ENCODE assay signal across 8 cellular contexts in the genomic region with DNA sequence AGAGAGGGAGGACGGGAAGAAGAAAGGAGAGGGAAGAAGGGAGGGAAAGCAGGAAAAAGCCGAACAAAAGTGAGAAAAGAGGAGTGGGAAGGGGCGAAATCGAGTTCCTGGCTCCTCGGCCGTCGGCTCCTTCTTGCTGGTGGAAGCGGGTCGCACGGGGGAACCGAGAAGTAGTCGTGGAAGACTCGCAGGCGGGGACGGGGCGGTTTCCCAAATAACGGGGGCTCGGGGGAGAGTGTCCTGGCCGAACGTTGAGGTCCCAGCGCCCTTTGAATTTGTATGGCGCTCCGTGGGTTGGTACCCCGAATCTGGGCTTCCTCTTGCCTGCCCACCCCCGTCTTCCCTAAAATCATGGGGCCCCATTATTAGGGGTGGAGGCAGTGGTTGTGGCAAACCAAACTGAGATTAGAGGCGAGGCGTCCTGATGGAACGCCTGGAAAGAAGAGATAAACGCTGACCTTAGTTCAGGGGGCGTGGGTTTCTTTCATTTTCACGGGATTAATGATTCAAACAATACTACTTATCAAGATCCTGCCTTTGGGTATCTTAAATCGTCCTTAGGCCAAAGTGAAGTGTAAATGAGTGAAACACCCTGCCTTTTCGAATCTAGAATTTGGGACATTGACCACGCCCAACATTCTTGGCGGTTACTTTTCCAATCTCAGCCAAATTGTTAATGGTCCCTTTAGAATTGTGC. TPM values are rescaled to one million over a fixed set of nuclear protein-coding genes. Genes with fewer than 3 reads are reported as not detected.
DNase-seq lines count a peak whose midpoint lies in the region; ATAC-seq and TF ChIP-seq lines count a peak whose summit lies in the region.

No MANE protein-coding gene starts in this region.

- H3K36me3 ChIP-seq in CD4-positive, CD25-positive, alpha-beta regulatory T cell (ENCODE audit: control insufficient read depth, insufficient read depth, low read length) = no peaks in the 10 kb centered on the region
- H3K36me3 ChIP-seq in right atrium auricular region (no peaks in the 10 kb centered on the region), sigmoid colon (no peaks in the 10 kb centered on the region)

- POLR2A ChIA-PET in activated naive CD8-positive, alpha-beta T cell treated with anti-CD3 and anti-CD28 coated beads, Interleukin-2, amount 10 ng/mL, durations not matched to agents 7 days and 5 days (lab: Charles Lee) = interaction anchor here (0.6 to 1.1 kb wide), 2 partner anchors 87 to 109 kb away, joined by 5 to 6 read pairs; no protein-coding TSS in a partner anchor

- TF ChIP-seq CTCF in right atrium auricular region (IDR thresholded peaks at IDR 0.05) (no peak), sigmoid colon (IDR thresholded peaks at IDR 0.05) (no peak)

- WGBS in sigmoid colon, 2 donors = 1 to 2% methylated on average over 35 of the region's 35 CpGs

- no peak for ATAC-seq in CD4-positive, CD25-positive, alpha-beta regulatory T cell (ENCODE audit: low read depth in 2 of 2)
- no peak for ATAC-seq in activated naive CD8-positive, alpha-beta T cell treated with anti-CD3 and anti-CD28 coated beads, Interleukin-2, amount 10 ng/mL, durations not matched to agents 7 days and 5 days (ENCODE audit: low read depth)
- no peak for ATAC-seq in HG02623 (IDR thresholded peaks at IDR 0.05; ENCODE audit: unreplicated experiment)

- no peaks in the 10 kb centered on the region for H3K9me3 ChIP-seq in CD4-positive, CD25-positive, alpha-beta regulatory T cell (ENCODE audit: control insufficient read depth in 2 of 2, low read length in 2 of 2)
- H3K9me3 ChIP-seq in right atrium auricular region (no peaks in the 10 kb centered on the region), sigmoid colon (no peaks in the 10 kb centered on the region)

- H3K27ac Mint-ChIP-seq in CD4-positive, CD25-positive, alpha-beta regulatory T cell = peak overlapping the region in 2 of 3 donors; percentile 85 to 91
- H3K27ac Mint-ChIP-seq in IgD-negative memory B cell = peak overlapping the region; percentile 16 to 82 (median 27)
- peak overlapping the region; percentile 71 for H3K27ac Mint-ChIP-seq in activated naive CD8-positive, alpha-beta T cell treated with anti-CD3 and anti-CD28 coated beads, Interleukin-2, amount 10 ng/mL, durations not matched to agents 7 days and 5 days

- peak in 1 of 2 donors; percentile 39 for TF ChIP-seq POLR2A in sigmoid colon (IDR thresholded peaks at IDR 0.05)

- DNase-seq in CD4-positive, CD25-positive, alpha-beta regulatory T cell = peak in 2 of 3 donors; percentile 13 to 16
- DNase-seq in activated naive CD8-positive, alpha-beta T cell treated with anti-CD3 and anti-CD28 coated beads, Interleukin-2, amount 10 ng/mL, durations not matched to agents 7 days and 5 days = peak; percentile 53
- no peak for DNase-seq in right atrium auricular region (ENCODE audit: low spot score)
- DNase-seq in sigmoid colon = peak; percentile 77
- DNase-seq in SKM-1 (lab: John Stamatoyannopoulos, UW; ENCODE audit: unreplicated experiment) = no peak
- DNase-seq in cerebellar cortex (ENCODE audit: low spot score) = no peak

- no peak for TF ChIP-seq EP300 in sigmoid colon (IDR thresholded peaks at IDR 0.05)

- no peaks in the 10 kb centered on the region for H3K36me3 Mint-ChIP-seq in CD4-positive, CD25-positive, alpha-beta regulatory T cell
- H3K36me3 Mint-ChIP-seq in IgD-negative memory B cell = no peaks in the 10 kb centered on the region
- H3K36me3 Mint-ChIP-seq in activated naive CD8-positive, alpha-beta T cell treated with anti-CD3 and anti-CD28 coated beads, Interleukin-2, amount 10 ng/mL, durations not matched to agents 7 days and 5 days = peaks cover 3% of the 10 kb centered on the region

- no peaks in the 10 kb centered on the region for H3K9me3 Mint-ChIP-seq in CD4-positive, CD25-positive, alpha-beta regulatory T cell
- no peaks in the 10 kb centered on the region for H3K9me3 Mint-ChIP-seq in IgD-negative memory B cell
- H3K9me3 Mint-ChIP-seq in activated naive CD8-positive, alpha-beta T cell treated with anti-CD3 and anti-CD28 coated beads, Interleukin-2, amount 10 ng/mL, durations not matched to agents 7 days and 5 days = no peaks in the 10 kb centered on the region

- no peaks in the 10 kb centered on the region for H3K27me3 ChIP-seq in CD4-positive, CD25-positive, alpha-beta regulatory T cell (ENCODE audit: control insufficient read depth, insufficient read depth, low read length)
- no peaks in the 10 kb centered on the region for H3K27me3 ChIP-seq in right atrium auricular region
- no peaks in the 10 kb centered on the region for H3K27me3 ChIP-seq in sigmoid colon

- peaks cover 25% of the 10 kb centered on the region for H3K4me1 ChIP-seq in CD4-positive, CD25-positive, alpha-beta regulatory T cell (ENCODE audit: control insufficient read depth, insufficient read depth, low read length, poor library complexity, severe bottlenecking)
- H3K4me1 ChIP-seq in right atrium auricular region = peaks cover 0 to 28% of the 10 kb centered on the region in 2 donors
- peaks cover 0 to 30% (median 21%) of the 10 kb centered on the region in 4 donors for H3K4me1 ChIP-seq in sigmoid colon

- peak overlapping the region; percentile 85 to 94 (median 90) for H3K4me3 Mint-ChIP-seq in CD4-positive, CD25-positive, alpha-beta regulatory T cell
- peak overlapping the region; percentile 87 to 97 (median 92) for H3K4me3 Mint-ChIP-seq in IgD-negative memory B cell
- peak overlapping the region; percentile 82 for H3K4me3 Mint-ChIP-seq in activated naive CD8-positive, alpha-beta T cell treated with anti-CD3 and anti-CD28 coated beads, Interleukin-2, amount 10 ng/mL, durations not matched to agents 7 days and 5 days

- intact Hi-C loops in sigmoid colon (cut with DNase I) = loop anchor here (1.0 to 10.0 kb wide), 5 partner anchors 96 to 900 kb away; a partner anchor contains a TSS

- H3K27me3 Mint-ChIP-seq in CD4-positive, CD25-positive, alpha-beta regulatory T cell = peaks cover 11% of the 10 kb centered on the region
- H3K27me3 Mint-ChIP-seq in IgD-negative memory B cell = peaks cover 1% of the 10 kb centered on the region
- peaks cover 13% of the 10 kb centered on the region for H3K27me3 Mint-ChIP-seq in activated naive CD8-positive, alpha-beta T cell treated with anti-CD3 and anti-CD28 coated beads, Interleukin-2, amount 10 ng/mL, durations not matched to agents 7 days and 5 days

- peak overlapping the region; percentile 72 for H3K4me3 ChIP-seq in CD4-positive, CD25-positive, alpha-beta regulatory T cell (ENCODE audit: low read depth, low read length)
- H3K4me3 ChIP-seq in right atrium auricular region (peak overlapping the region; percentile 63 to 78), sigmoid colon (peak overlapping the region; percentile 66 to 99 (median 91))

- peaks cover 15 to 30% (median 26%) of the 10 kb centered on the region in 4 donors for H3K4me1 Mint-ChIP-seq in CD4-positive, CD25-positive, alpha-beta regulatory T cell
- H3K4me1 Mint-ChIP-seq in IgD-negative memory B cell = peaks cover 15 to 19% (median 15%) of the 10 kb centered on the region in 3 donors
- peaks cover 16% of the 10 kb centered on the region for H3K4me1 Mint-ChIP-seq in activated naive CD8-positive, alpha-beta T cell treated with anti-CD3 and anti-CD28 coated beads, Interleukin-2, amount 10 ng/mL, durations not matched to agents 7 days and 5 days

- H3K27ac ChIP-seq in CD4-positive, CD25-positive, alpha-beta regulatory T cell (ENCODE audit: insufficient read depth, low read length, poor library complexity, severe bottlenecking) = no peak overlapping the region
- H3K27ac ChIP-seq in right atrium auricular region = peak overlapping the region; percentile 86 to 89
- H3K27ac ChIP-seq in sigmoid colon = peak overlapping the region; percentile 93 to 96 (median 94)

RNA-seq across cellular contexts. Expression of a gene that starts 0.9 kb away (rescaled TPM):
- 3.9 TPM for total RNA-seq in CD4-positive, CD25-positive, alpha-beta regulatory T cell
- polyA plus RNA-seq in CD4-positive, CD25-positive, alpha-beta regulatory T cell = 1 to 10 TPM; 2.9 to 3.7 (median 3.3) TPM
- polyA plus RNA-seq in IgD-negative memory B cell = 3.1 TPM
- 1 to 10 TPM; 7.2 to 7.6 TPM for total RNA-seq in activated naive CD8-positive, alpha-beta T cell treated with anti-CD3 and anti-CD28 coated beads, Interleukin-2, amount 10 ng/mL, durations not matched to agents 7 days and 5 days
- 10 to 100 TPM in 1 of 2 donors, 1 to 10 TPM in 1; 6.6 to 12.4 TPM for total RNA-seq in right atrium auricular region
- 10 to 100 TPM; 16.3 to 22.1 (median 19.5) TPM for total RNA-seq in sigmoid colon
- 10 to 100 TPM; 12.1 to 21.0 (median 21.0) TPM for polyA plus RNA-seq in sigmoid colon

Comparison
In these comparisons a context has a peak if more than half of its experiments do, and no peak if none do; other contexts are left out.
1. DNase-seq: peak in CD4-positive, CD25-positive, alpha-beta regulatory T cell (2 of 3), activated naive CD8-positive, alpha-beta T cell treated with anti-CD3 and anti-CD28 coated beads, Interleukin-2, amount 10 ng/mL, durations not matched to agents 7 days and 5 days (single experiment) and sigmoid colon (single experiment); none in right atrium auricular region (single experiment), SKM-1 (single experiment) and cerebellar cortex (single experiment).
2. H3K27ac Mint-ChIP-seq: peak in every context shown above with its lines; median percentile 88 in CD4-positive, CD25-positive, alpha-beta regulatory T cell; 71 in activated naive CD8-positive, alpha-beta T cell treated with anti-CD3 and anti-CD28 coated beads, Interleukin-2, amount 10 ng/mL, durations not matched to agents 7 days and 5 days; 27 in IgD-negative memory B cell.
3. Peak in every context shown above with its lines, with median percentiles within 50 percentile points of each other: H3K4me3 ChIP-seq and H3K4me3 Mint-ChIP-seq.